In genomic region chr19:8320564-8321066, GRCh38 we compare ENCODE assay signal across 1 cellular context.
TF ChIP-seq lines count a peak whose summit lies in the region.

No MANE protein-coding gene starts in this region.

TF ChIP-seq in SK-N-SH treated with all-trans-retinoic acid at 6 μM for 48 hours, 23 proteins besides CTCF, POLR2A, EP300 and RAD21 (continued from another document):
- TF ChIP-seq CSRNP3 (CRISPR knock-in tag; IDR thresholded peaks at IDR 0.05), result no peak
- no peak for TF ChIP-seq GLIS3 (CRISPR knock-in tag; IDR thresholded peaks at IDR 0.05)
- no peak for TF ChIP-seq OSR1 (CRISPR knock-in tag; IDR thresholded peaks at IDR 0.05)
- TF ChIP-seq CSDC2 (CRISPR knock-in tag; IDR thresholded peaks at IDR 0.05), result no peak
- no peak for TF ChIP-seq ISL1 (CRISPR knock-in tag; IDR thresholded peaks at IDR 0.05)
